In genomic region chr16:3458278-3458851, GRCh38 we compare ENCODE assay signal across 1 cellular context.
TF ChIP-seq lines count a peak whose summit lies in the region.

No MANE protein-coding gene starts in this region.

TF ChIP-seq in HepG2, 621 proteins besides CTCF, POLR2A, EP300 and RAD21 (continues in another document):
- TF ChIP-seq ZNF597 (CRISPR knock-in tag; IDR thresholded peaks at IDR 0.05) (no peak), PCBP1 (IDR thresholded peaks at IDR 0.05; ENCODE audit: borderline replicate concordance, low read depth, low read length) (no peak), LCORL (IDR thresholded peaks at IDR 0.05) (no peak), LCORL (CRISPR knock-in tag; IDR thresholded peaks at IDR 0.05) (no peak), ZNF720 (CRISPR knock-in tag; IDR thresholded peaks at IDR 0.05) (no peak), GFI1 (CRISPR knock-in tag; IDR thresholded peaks at IDR 0.05; ENCODE audit: borderline replicate concordance) (no peak), SRY (CRISPR knock-in tag; IDR thresholded peaks at IDR 0.05) (0 out of 2 replicates have a peak, but pooled peaks have one; percentile 5), ZUFSP (CRISPR knock-in tag; IDR thresholded peaks at IDR 0.05; ENCODE audit: borderline replicate concordance) (no peak), GABPA (IDR thresholded peaks at IDR 0.05; ENCODE audit: low read depth, low read length) (no peak; the same call in 1 of the 2 replicates), GABPA (CRISPR knock-in tag; IDR thresholded peaks at IDR 0.05; ENCODE audit: low read depth) (0 out of 2 replicates have a peak, but pooled peaks have one; percentile 8), ZSCAN30 (CRISPR knock-in tag; IDR thresholded peaks at IDR 0.05) (no peak), ZNF513 (CRISPR knock-in tag; conservative IDR thresholded peaks at IDR 0.05) (no peak), ZNF629 (CRISPR knock-in tag; conservative IDR thresholded peaks at IDR 0.05) (no peak), ZNF761 (CRISPR knock-in tag; conservative IDR thresholded peaks at IDR 0.05) (no peak), KLF11 (CRISPR knock-in tag; IDR thresholded peaks at IDR 0.05) (no peak), PRMT3 (CRISPR knock-in tag; IDR thresholded peaks at IDR 0.05; ENCODE audit: borderline replicate concordance, low read depth) (no peak), SP1 (IDR thresholded peaks at IDR 0.05) (no peak), SP1 (CRISPR knock-in tag; IDR thresholded peaks at IDR 0.05) (no peak), ZNF367 (CRISPR knock-in tag; IDR thresholded peaks at IDR 0.05; ENCODE audit: borderline replicate concordance) (no peak), MED13 (CRISPR knock-in tag; IDR thresholded peaks at IDR 0.05) (no peak), SNAPC4 (CRISPR knock-in tag; IDR thresholded peaks at IDR 0.05) (no peak), MAX (IDR thresholded peaks at IDR 0.05) (no peak), STAT6 (CRISPR knock-in tag; IDR thresholded peaks at IDR 0.05; ENCODE audit: borderline replicate concordance) (no peak), RARA (CRISPR knock-in tag; IDR thresholded peaks at IDR 0.05) (no peak), PITX1 (CRISPR knock-in tag; IDR thresholded peaks at IDR 0.05) (no peak; the same call in 1 of the 2 replicates), NFRKB (IDR thresholded peaks at IDR 0.05) (no peak), GMEB2 (CRISPR knock-in tag; IDR thresholded peaks at IDR 0.05; ENCODE audit: low read depth) (no peak), ZNF263 (CRISPR knock-in tag; IDR thresholded peaks at IDR 0.05) (0 out of 2 replicates have a peak, but pooled peaks have one; percentile 5), SNAI1 (CRISPR knock-in tag; IDR thresholded peaks at IDR 0.05; ENCODE audit: borderline replicate concordance) (no peak), ZFX (CRISPR knock-in tag; IDR thresholded peaks at IDR 0.05; ENCODE audit: low read depth) (no peak), ZNF780A (CRISPR knock-in tag; IDR thresholded peaks at IDR 0.05) (no peak), AHDC1 (CRISPR knock-in tag; IDR thresholded peaks at IDR 0.05; ENCODE audit: borderline replicate concordance) (peak; percentile 51; the same call in 1 of the 2 replicates), HMG20B (CRISPR knock-in tag; conservative IDR thresholded peaks at IDR 0.05) (no peak), TRAFD1 (CRISPR knock-in tag; IDR thresholded peaks at IDR 0.05; ENCODE audit: borderline replicate concordance) (0 out of 2 replicates have a peak, but pooled peaks have one; percentile 21), MAFK (conservative IDR thresholded peaks at IDR 0.05 in 1 of 2, IDR thresholded peaks at IDR 0.05 in 1 of 2; ENCODE audit: low read length in 2 of 2) (peak; percentile 93 to 96), ZNF781 (CRISPR knock-in tag; IDR thresholded peaks at IDR 0.05; ENCODE audit: borderline replicate concordance, not compliant biosample characterization) (peak; percentile 23), ZNF543 (CRISPR knock-in tag; IDR thresholded peaks at IDR 0.05) (no peak), PAX8 (CRISPR knock-in tag; IDR thresholded peaks at IDR 0.05; ENCODE audit: borderline replicate concordance) (0 out of 2 replicates have a peak, but pooled peaks have one; percentile 42)
